14 cellular contexts compared by ENCODE assay signal in the genomic region with DNA sequence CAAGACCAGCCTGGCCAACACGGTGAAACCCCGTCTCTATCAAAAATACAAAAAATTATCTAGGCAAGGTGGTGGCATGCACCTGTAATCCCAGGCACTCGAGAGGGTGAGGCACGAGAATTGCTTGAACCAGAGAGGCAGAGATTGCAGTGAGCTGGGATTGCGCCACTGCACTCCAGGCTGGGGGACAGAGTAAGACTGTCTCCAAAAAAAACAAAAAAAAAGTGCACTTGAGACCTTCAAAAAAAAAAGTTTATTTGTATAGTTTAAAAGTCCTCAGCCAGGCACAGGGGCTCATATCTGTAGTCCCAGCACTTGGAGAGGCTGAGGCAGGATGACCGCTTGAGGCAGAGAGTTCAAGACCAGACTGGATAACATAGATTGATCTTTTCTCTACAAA. TPM values are rescaled to one million over a fixed set of nuclear protein-coding genes. Genes with fewer than 3 reads are reported as not detected.
DNase-seq lines count a peak whose midpoint lies in the region; ATAC-seq and TF ChIP-seq lines count a peak whose summit lies in the region.
"Had no signal": no experiment of that assay in that cellular context is flagged by ENCODE, and none has a peak within 500 bp of the region (broad histone marks: within the 10 kb centered on the region; RNA-seq: fewer than 3 reads in every experiment).

No MANE protein-coding gene starts in this region.

- peaks cover 0 to 35% of the 10 kb centered on the region in 2 donors for H3K36me3 ChIP-seq in left lung
- H3K36me3 ChIP-seq in tibial nerve: peaks cover 0 to 24% (median 12%) of the 10 kb centered on the region in 3 donors
- peaks cover 22% of the 10 kb centered on the region for H3K36me3 ChIP-seq in H7 (replicated peaks; ENCODE audit: control insufficient read depth, insufficient read depth, low read length)

- H3K4me1 Mint-ChIP-seq in activated naive CD4-positive, alpha-beta T cell treated with anti-CD3 and anti-CD28 coated beads, Interleukin-2, amount 50 U/mL, for 24 hours: peaks cover 69% of the 10 kb centered on the region
- peaks cover 50% of the 10 kb centered on the region for H3K4me1 Mint-ChIP-seq in activated CD8-positive, alpha-beta T cell treated with anti-CD3 and anti-CD28 coated beads, Interleukin-2, amount 10 ng/mL, durations not matched to agents 7 days and 5 days (ENCODE audit: low read depth)

- no peaks in the 10 kb centered on the region for H3K9me3 ChIP-seq in left lung
- H3K9me3 ChIP-seq in tibial nerve: no peaks in the 10 kb centered on the region
- H3K9me3 ChIP-seq: ascending aorta, transverse colon had no signal

- no peak overlapping the region for H3K4me3 ChIP-seq in left lung
- no peak overlapping the region for H3K4me3 ChIP-seq in tibial nerve
- no peak overlapping the region for H3K4me3 ChIP-seq in H7 (ENCODE audit: insufficient read depth, low read depth, low read length)
- H3K4me3 ChIP-seq: transverse colon had no signal

- no peaks in the 10 kb centered on the region for H3K27me3 ChIP-seq in left lung
- H3K27me3 ChIP-seq in tibial nerve: no peaks in the 10 kb centered on the region
- H3K27me3 ChIP-seq in H7 (ENCODE audit: control insufficient read depth, insufficient read depth, low read length): no peaks in the 10 kb centered on the region
- H3K27me3 ChIP-seq: ascending aorta, transverse colon had no signal

- 56 to 61% methylated on average over 6 of the region's 6 CpGs for WGBS in tibial nerve, 2 donors

- H3K4me1 ChIP-seq in left lung (peaks cover 36 to 89% of the 10 kb centered on the region in 2 donors), tibial nerve (peaks cover 4 to 86% (median 52%) of the 10 kb centered on the region in 4 donors)

- in situ Hi-C loops in ACHN (cut with HindIII; ENCODE audit: low pct_ligation_motif_present, low pct_unique_long_range_greater_than_20kb, low sequenced_read_pairs): no loop called here

- peak overlapping the region in 1 of 2 donors; percentile 44 for H3K27ac ChIP-seq in left lung
- H3K27ac ChIP-seq in tibial nerve: peak overlapping the region in 3 of 4 donors; percentile 21 to 99 (median 95)
- H3K27ac ChIP-seq: epithelial cell of prostate had no signal

- peaks cover 22% of the 10 kb centered on the region for H3K36me3 Mint-ChIP-seq in activated naive CD4-positive, alpha-beta T cell treated with anti-CD3 and anti-CD28 coated beads, Interleukin-2, amount 50 U/mL, for 24 hours
- peaks cover 60% of the 10 kb centered on the region for H3K36me3 Mint-ChIP-seq in activated CD8-positive, alpha-beta T cell treated with anti-CD3 and anti-CD28 coated beads, Interleukin-2, amount 10 ng/mL, durations not matched to agents 7 days and 5 days (ENCODE audit: low read depth)

- TF ChIP-seq CTCF in left lung (IDR thresholded peaks at IDR 0.05) (no peak), tibial nerve (IDR thresholded peaks at IDR 0.05) (no peak)

- ATAC-seq in activated CD8-positive, alpha-beta T cell treated with anti-CD3 and anti-CD28 coated beads, Interleukin-2, amount 10 ng/mL, durations not matched to agents 7 days and 5 days: no peak
- peak; percentile 6 for ATAC-seq in left lung

- H3K9me3 Mint-ChIP-seq in activated naive CD4-positive, alpha-beta T cell treated with anti-CD3 and anti-CD28 coated beads, Interleukin-2, amount 50 U/mL, for 24 hours: no peaks in the 10 kb centered on the region
- H3K9me3 Mint-ChIP-seq in activated CD8-positive, alpha-beta T cell treated with anti-CD3 and anti-CD28 coated beads, Interleukin-2, amount 10 ng/mL, durations not matched to agents 7 days and 5 days (ENCODE audit: insufficient read depth): no peaks in the 10 kb centered on the region

- CTCF ChIA-PET in activated CD8-positive, alpha-beta T cell treated with anti-CD3 and anti-CD28 coated beads, Interleukin-2, amount 10 ng/mL, durations not matched to agents 7 days and 5 days (lab: Charles Lee): no interaction called here

- no peaks in the 10 kb centered on the region for H3K27me3 Mint-ChIP-seq in activated naive CD4-positive, alpha-beta T cell treated with anti-CD3 and anti-CD28 coated beads, Interleukin-2, amount 50 U/mL, for 24 hours
- no peaks in the 10 kb centered on the region for H3K27me3 Mint-ChIP-seq in activated CD8-positive, alpha-beta T cell treated with anti-CD3 and anti-CD28 coated beads, Interleukin-2, amount 10 ng/mL, durations not matched to agents 7 days and 5 days (ENCODE audit: low read depth)

- H3K4me3 Mint-ChIP-seq in activated naive CD4-positive, alpha-beta T cell treated with anti-CD3 and anti-CD28 coated beads, Interleukin-2, amount 50 U/mL, for 24 hours: peak overlapping the region; percentile 96
- peak overlapping the region; percentile 25 for H3K4me3 Mint-ChIP-seq in activated CD8-positive, alpha-beta T cell treated with anti-CD3 and anti-CD28 coated beads, Interleukin-2, amount 10 ng/mL, durations not matched to agents 7 days and 5 days

- DNase-seq in activated naive CD4-positive, alpha-beta T cell treated with anti-CD3 and anti-CD28 coated beads, Interleukin-2, amount 50 U/mL, for 16 hours: no peak
- DNase-seq in activated CD8-positive, alpha-beta T cell treated with anti-CD3 and anti-CD28 coated beads, Interleukin-2, amount 10 ng/mL, durations not matched to agents 7 days and 5 days: no peak
- DNase-seq in left lung (peak in 1 of 2 donors; percentile 75), tibial nerve (ENCODE audit: low spot score in 2 of 2) (no peak), H7 (no peak), ACHN (no peak), mesenteric fat pad (ENCODE audit: low spot score) (no peak)
- DNase-seq: C1 segment of cervical spinal cord; NCI-H1694 treated with DMSO at 0.1 percent for 48 hours; NK-92 treated with Interleukin-12 subunit alpha and Interleukin-12 subunit beta, amount 100 ng/mL, for 24 hours; transverse colon had no signal

- intact Hi-C loops in left lung (cut with DNase I): no loop called here

- POLR2A ChIA-PET in activated CD8-positive, alpha-beta T cell treated with anti-CD3 and anti-CD28 coated beads, Interleukin-2, amount 10 ng/mL, durations not matched to agents 7 days and 5 days (lab: Charles Lee): interaction anchor here (3.6 kb wide), 1 partner anchor 23 kb away, joined by 25 read pairs; a partner anchor contains a TSS

- no peak for TF ChIP-seq POLR2A in tibial nerve (IDR thresholded peaks at IDR 0.05)

- H3K27ac Mint-ChIP-seq in activated naive CD4-positive, alpha-beta T cell treated with anti-CD3 and anti-CD28 coated beads, Interleukin-2, amount 50 U/mL, for 24 hours: peak overlapping the region; percentile 55
- no peak overlapping the region for H3K27ac Mint-ChIP-seq in activated CD8-positive, alpha-beta T cell treated with anti-CD3 and anti-CD28 coated beads, Interleukin-2, amount 10 ng/mL, durations not matched to agents 7 days and 5 days

- no peak for TF ChIP-seq EP300 in tibial nerve (IDR thresholded peaks at IDR 0.05)

RNA-seq across cellular contexts. Expression of a gene that starts 2.1 kb away (rescaled TPM):
- 10 to 100 TPM; 83.2 to 91.8 TPM for total RNA-seq in activated CD8-positive, alpha-beta T cell treated with anti-CD3 and anti-CD28 coated beads, Interleukin-2, amount 10 ng/mL, durations not matched to agents 7 days and 5 days
- total RNA-seq in left lung: 10 to 100 TPM; 63.0 to 79.8 TPM
- total RNA-seq in tibial nerve: 100 to 1,000 TPM in 3 of 4 donors, 10 to 100 TPM in 1; 87.0 to 123 (median 114) TPM
- total RNA-seq in H7 (2014; rRNA removed; shearing (Covaris generic)): 29.1 and 39.6 TPM in 2 replicates
- total RNA-seq in mesenteric fat pad: 94.0 TPM

RNA-seq across cellular contexts. Expression of a gene that starts 2.2 kb away (rescaled TPM):
- 10 to 100 TPM; 85.5 to 86.2 TPM for total RNA-seq in activated CD8-positive, alpha-beta T cell treated with anti-CD3 and anti-CD28 coated beads, Interleukin-2, amount 10 ng/mL, durations not matched to agents 7 days and 5 days
- total RNA-seq in left lung: 10 to 100 TPM; 44.5 to 74.7 TPM
- total RNA-seq in tibial nerve: 10 to 100 TPM; 44.8 to 57.5 (median 52.6) TPM
- total RNA-seq in H7 (2014; rRNA removed; shearing (Covaris generic)): 148 and 237 TPM in 2 replicates
- 113 TPM for total RNA-seq in mesenteric fat pad

RNA-seq across cellular contexts. Expression of a gene that starts 22.0 kb away (rescaled TPM):
- 10 to 100 TPM; 36.4 to 38.2 TPM for total RNA-seq in activated CD8-positive, alpha-beta T cell treated with anti-CD3 and anti-CD28 coated beads, Interleukin-2, amount 10 ng/mL, durations not matched to agents 7 days and 5 days
- total RNA-seq in left lung (10 to 100 TPM; 46.9 to 58.6 TPM), tibial nerve (100 to 1,000 TPM in 1 of 4 donors, 10 to 100 TPM in 3; 44.7 to 109 (median 94.9) TPM), mesenteric fat pad (33.2 TPM)
- total RNA-seq in H7 (2014; rRNA removed; shearing (Covaris generic)): 48.2 and 65.7 TPM in 2 replicates

RNA-seq across cellular contexts. Expression of a gene that starts 22.3 kb away (rescaled TPM):
- total RNA-seq in activated CD8-positive, alpha-beta T cell treated with anti-CD3 and anti-CD28 coated beads, Interleukin-2, amount 10 ng/mL, durations not matched to agents 7 days and 5 days: 100 to 1,000 TPM in 1 of 2 experiments, 10 to 100 TPM in 1; 96.1 to 105 TPM
- total RNA-seq in left lung: 100 to 1,000 TPM in 1 of 2 donors, 10 to 100 TPM in 1; 94.5 to 102 TPM
- total RNA-seq in tibial nerve: 100 to 1,000 TPM in 1 of 4 donors, 10 to 100 TPM in 3; 58.8 to 123 (median 77.4) TPM
- 84.5 and 85.3 TPM in 2 replicates for total RNA-seq in H7 (2014; rRNA removed; shearing (Covaris generic))
- total RNA-seq in mesenteric fat pad: 65.7 TPM
